ENCODE assay signal across 18 cellular contexts in genomic region chr18:74632856-74633255, GRCh38. TPM values are rescaled to one million over a fixed set of nuclear protein-coding genes. Genes with fewer than 3 reads are reported as not detected.
DNase-seq lines count a peak whose midpoint lies in the region; ATAC-seq and TF ChIP-seq lines count a peak whose summit lies in the region.
"Had no signal": no experiment of that assay in that cellular context is flagged by ENCODE, and none has a peak within 500 bp of the region (broad histone marks: within the 10 kb centered on the region; RNA-seq: fewer than 3 reads in every experiment).

No MANE protein-coding gene starts in this region.

- no peaks in the 10 kb centered on the region for H3K9me3 Mint-ChIP-seq in activated T-cell treated with anti-CD3 and anti-CD28 coated beads, Interleukin-2, amount 50 U/mL, for 72 hours
- H3K9me3 Mint-ChIP-seq in CD8-positive, alpha-beta T cell = no peaks in the 10 kb centered on the region
- no peaks in the 10 kb centered on the region for H3K9me3 Mint-ChIP-seq in naive thymus-derived CD8-positive, alpha-beta T cell
- no peaks in the 10 kb centered on the region for H3K9me3 Mint-ChIP-seq in HFFc6
- no peaks in the 10 kb centered on the region for H3K9me3 Mint-ChIP-seq in natural killer cell treated with Interleukin-12 subunit alpha and Interleukin-12 subunit beta and Interleukin-15 and Interleukin-18, amount 100 ng/mL, for 72 hours

- no peaks in the 10 kb centered on the region for H3K9me3 ChIP-seq in CD8-positive, alpha-beta T cell (ENCODE audit: low read length)
- H3K9me3 ChIP-seq in T-helper 17 cell (ENCODE audit: control insufficient read depth, low read length, poor library complexity, severe bottlenecking) = no peaks in the 10 kb centered on the region

- no peaks in the 10 kb centered on the region for H3K36me3 ChIP-seq in CD8-positive, alpha-beta T cell (ENCODE audit: insufficient read depth, low read length)

- peaks cover 30% of the 10 kb centered on the region for H3K4me1 ChIP-seq in CD8-positive, alpha-beta T cell (ENCODE audit: insufficient read depth, low read length)

- peak overlapping the region; percentile 96 for H3K27ac Mint-ChIP-seq in activated T-cell treated with anti-CD3 and anti-CD28 coated beads, Interleukin-2, amount 50 U/mL, for 72 hours
- peak overlapping the region; percentile 96 for H3K27ac Mint-ChIP-seq in CD8-positive, alpha-beta T cell
- H3K27ac Mint-ChIP-seq in T-helper 17 cell (peak overlapping the region; percentile 95), HFFc6 (no peak overlapping the region)
- peak overlapping the region; percentile 92 to 97 (median 94) for H3K27ac Mint-ChIP-seq in naive thymus-derived CD8-positive, alpha-beta T cell
- peak overlapping the region in 1 of 2 donors; percentile 67 for H3K27ac Mint-ChIP-seq in natural killer cell treated with Interleukin-12 subunit alpha and Interleukin-12 subunit beta and Interleukin-15 and Interleukin-18, amount 100 ng/mL, for 72 hours

- peaks cover 0 to 10% of the 10 kb centered on the region in 2 donors for H3K36me3 Mint-ChIP-seq in activated T-cell treated with anti-CD3 and anti-CD28 coated beads, Interleukin-2, amount 50 U/mL, for 72 hours (ENCODE audit: insufficient read depth in 2 of 2)
- H3K36me3 Mint-ChIP-seq in CD8-positive, alpha-beta T cell = peaks cover 26% of the 10 kb centered on the region
- H3K36me3 Mint-ChIP-seq in T-helper 17 cell (ENCODE audit: low read depth) (peaks cover 2% of the 10 kb centered on the region), HFFc6 (ENCODE audit: low read depth) (peaks cover 34% of the 10 kb centered on the region)
- H3K36me3 Mint-ChIP-seq in naive thymus-derived CD8-positive, alpha-beta T cell = peaks cover 0 to 20% (median 17%) of the 10 kb centered on the region in 3 donors
- H3K36me3 Mint-ChIP-seq in natural killer cell treated with Interleukin-12 subunit alpha and Interleukin-12 subunit beta and Interleukin-15 and Interleukin-18, amount 100 ng/mL, for 72 hours = peaks cover 20% of the 10 kb centered on the region

- CTCF ChIA-PET in CD8-positive, alpha-beta T cell (lab: Charles Lee) = interaction anchor here (0.6 to 3.5 kb wide), 4 partner anchors 9 to 307 kb away, joined by 3 to 15 read pairs (median 4); no protein-coding TSS in a partner anchor

- H3K4me3 Mint-ChIP-seq in activated T-cell treated with anti-CD3 and anti-CD28 coated beads, Interleukin-2, amount 50 U/mL, for 72 hours = peak overlapping the region; percentile 70 to 92
- H3K4me3 Mint-ChIP-seq in CD8-positive, alpha-beta T cell = peak overlapping the region; percentile 83
- H3K4me3 Mint-ChIP-seq in T-helper 17 cell (no peak overlapping the region), HFFc6 (no peak overlapping the region)
- peak overlapping the region in 6 of 10 donors; percentile 84 to 93 (median 88) for H3K4me3 Mint-ChIP-seq in naive thymus-derived CD8-positive, alpha-beta T cell
- H3K4me3 Mint-ChIP-seq in natural killer cell treated with Interleukin-12 subunit alpha and Interleukin-12 subunit beta and Interleukin-15 and Interleukin-18, amount 100 ng/mL, for 72 hours = no peak overlapping the region

- no peak overlapping the region for H3K27ac ChIP-seq in CD8-positive, alpha-beta T cell (ENCODE audit: low read depth, low read length)
- H3K27ac ChIP-seq: GM23248 had no signal

- H3K27me3 Mint-ChIP-seq in activated T-cell treated with anti-CD3 and anti-CD28 coated beads, Interleukin-2, amount 50 U/mL, for 72 hours (ENCODE audit: low read depth) = no peaks in the 10 kb centered on the region
- H3K27me3 Mint-ChIP-seq in CD8-positive, alpha-beta T cell (ENCODE audit: low read depth) = no peaks in the 10 kb centered on the region
- H3K27me3 Mint-ChIP-seq in T-helper 17 cell (no peaks in the 10 kb centered on the region), HFFc6 (ENCODE audit: insufficient read depth) (no peaks in the 10 kb centered on the region)
- no peaks in the 10 kb centered on the region for H3K27me3 Mint-ChIP-seq in naive thymus-derived CD8-positive, alpha-beta T cell
- H3K27me3 Mint-ChIP-seq in natural killer cell treated with Interleukin-12 subunit alpha and Interleukin-12 subunit beta and Interleukin-15 and Interleukin-18, amount 100 ng/mL, for 72 hours = no peaks in the 10 kb centered on the region

- DNase-seq in activated T-cell treated with anti-CD3 and anti-CD28 coated beads, Interleukin-2, amount 50 U/mL, for 72 hours = no peak
- no peak for DNase-seq in activated T-cell treated with anti-CD3 and anti-CD28 coated beads, Interleukin-2, amount 50 U/mL, for 48 hours
- DNase-seq in CD8-positive, alpha-beta T cell = no peak
- DNase-seq in T-helper 17 cell (no peak), HFFc6 (no peak), NCI-H1048 (lab: John Stamatoyannopoulos, UW) (no peak)
- no peak for DNase-seq in naive thymus-derived CD8-positive, alpha-beta T cell
- DNase-seq in natural killer cell treated with Interleukin-12 subunit alpha and Interleukin-12 subunit beta and Interleukin-15 and Interleukin-18, amount 100 ng/mL, for 72 hours (ENCODE audit: low spot score) = no peak
- DNase-seq: AML-193, DMS 273 treated with DMSO at 0.1 percent for 48 hours, EL, GM23248, NCI-H1930, NCI-H2171, NCI-H82, Right ventricle myocardium superior had no signal

- H3K27me3 ChIP-seq in CD8-positive, alpha-beta T cell (ENCODE audit: insufficient read depth, low read length) = no peaks in the 10 kb centered on the region

- POLR2A ChIA-PET in CD8-positive, alpha-beta T cell (lab: Charles Lee) = interaction anchor here (3.2 kb wide), 1 partner anchor 34 kb away, joined by 23 read pairs; the partner anchor contains the start of gene ZNF407
- POLR2A ChIA-PET in naive thymus-derived CD8-positive, alpha-beta T cell (lab: Charles Lee) = interaction anchor here (8.3 kb wide), 1 partner anchor 36 kb away, joined by 64 read pairs; the partner anchor contains the start of gene ZNF407

- TF ChIP-seq CTCF in CD8-positive, alpha-beta T cell (IDR thresholded peaks at IDR 0.05) = no peak
- no peak for TF ChIP-seq CTCF in HFFc6 (IDR thresholded peaks at IDR 0.05)

- ATAC-seq in activated T-cell treated with anti-CD3 and anti-CD28 coated beads, Interleukin-2, amount 50 U/mL, for 72 hours (replicated peaks in 1 of 2) = peak; percentile 21 to 52
- no peak for ATAC-seq in CD8-positive, alpha-beta T cell
- ATAC-seq in T-helper 17 cell = no peak
- ATAC-seq in naive thymus-derived CD8-positive, alpha-beta T cell = no peak
- ATAC-seq in natural killer cell treated with Interleukin-12 subunit alpha and Interleukin-12 subunit beta and Interleukin-15 and Interleukin-18, amount 100 ng/mL, for 72 hours = no peak
- ATAC-seq: HepG2, Panc1 had no signal

- intact Hi-C loops in CD8-positive, alpha-beta T cell (cut with DNase I, micrococcal nuclease) = no loop called here

- H3K4me1 Mint-ChIP-seq in activated T-cell treated with anti-CD3 and anti-CD28 coated beads, Interleukin-2, amount 50 U/mL, for 72 hours (ENCODE audit: low read depth) = peaks cover 42% of the 10 kb centered on the region
- H3K4me1 Mint-ChIP-seq in CD8-positive, alpha-beta T cell (ENCODE audit: low read depth) = peaks cover 41% of the 10 kb centered on the region
- peaks cover 27% of the 10 kb centered on the region for H3K4me1 Mint-ChIP-seq in T-helper 17 cell
- H3K4me1 Mint-ChIP-seq in naive thymus-derived CD8-positive, alpha-beta T cell = peaks cover 30 to 52% (median 42%) of the 10 kb centered on the region in 4 donors
- peaks cover 43% of the 10 kb centered on the region for H3K4me1 Mint-ChIP-seq in HFFc6 (ENCODE audit: low read depth)
- H3K4me1 Mint-ChIP-seq in natural killer cell treated with Interleukin-12 subunit alpha and Interleukin-12 subunit beta and Interleukin-15 and Interleukin-18, amount 100 ng/mL, for 72 hours (ENCODE audit: low read depth in 2 of 2) = peaks cover 19 to 27% of the 10 kb centered on the region in 2 donors

- no peak overlapping the region for H3K4me3 ChIP-seq in CD8-positive, alpha-beta T cell (ENCODE audit: low read depth, low read length)
- H3K4me3 ChIP-seq: GM23248 had no signal

RNA-seq across cellular contexts. Expression of gene ZNF407, which starts 35.2 kb away (rescaled TPM):
- total RNA-seq in activated T-cell treated with anti-CD3 and anti-CD28 coated beads, Interleukin-2, amount 50 U/mL, for 72 hours = 10 to 100 TPM; 11.9 to 13.0 TPM
- 10 to 100 TPM; 18.4 to 18.5 TPM for total RNA-seq in CD8-positive, alpha-beta T cell
- total RNA-seq in T-helper 17 cell = 10 to 100 TPM; 26.0 to 27.1 TPM
- 10 to 100 TPM; 26.7 to 26.8 TPM for total RNA-seq in naive thymus-derived CD8-positive, alpha-beta T cell
- polyA plus RNA-seq in naive thymus-derived CD8-positive, alpha-beta T cell = 1 to 10 TPM; 5.0 to 6.0 (median 5.6) TPM
- 1 to 10 TPM; 7.9 to 9.7 (median 9.1) TPM for total RNA-seq in HFFc6 (2021; fragmentation: NEBNext Ultra II Directional; extraction: Animal tissue kit (Norgen Biotek cat#: 25700))
- 10 to 100 TPM; 21.9 to 44.6 TPM for total RNA-seq in natural killer cell treated with Interleukin-12 subunit alpha and Interleukin-12 subunit beta and Interleukin-15 and Interleukin-18, amount 100 ng/mL, for 72 hours

Comparison
In these comparisons a context has a peak if more than half of its experiments do, and no peak if none do; other contexts are left out.
1. ATAC-seq: peak in activated T-cell treated with anti-CD3 and anti-CD28 coated beads, Interleukin-2, amount 50 U/mL, for 72 hours (2 of 2); none in CD8-positive, alpha-beta T cell (single experiment), T-helper 17 cell (single experiment), naive thymus-derived CD8-positive, alpha-beta T cell (0 of 2) and natural killer cell treated with Interleukin-12 subunit alpha and Interleukin-12 subunit beta and Interleukin-15 and Interleukin-18, amount 100 ng/mL, for 72 hours (0 of 2).
2. H3K4me3 Mint-ChIP-seq: peak in activated T-cell treated with anti-CD3 and anti-CD28 coated beads, Interleukin-2, amount 50 U/mL, for 72 hours (2 of 2), CD8-positive, alpha-beta T cell (single experiment) and naive thymus-derived CD8-positive, alpha-beta T cell (6 of 10); none in T-helper 17 cell (single experiment), HFFc6 (single experiment) and natural killer cell treated with Interleukin-12 subunit alpha and Interleukin-12 subunit beta and Interleukin-15 and Interleukin-18, amount 100 ng/mL, for 72 hours (single experiment).